ENCODE assay signal across 6 cellular contexts in genomic region chr1:28824061-28824460, GRCh38. TPM values are rescaled to one million over a fixed set of nuclear protein-coding genes. Genes with fewer than 3 reads are reported as not detected.
"Had no signal": no experiment of that assay in that cellular context is flagged by ENCODE, and none has a peak within 500 bp of the region (broad histone marks: within the 10 kb centered on the region; RNA-seq: fewer than 3 reads in every experiment).

No MANE protein-coding gene starts in this region.

RNA-seq across cellular contexts. Expression of gene OPRD1, which starts 12.1 kb away (rescaled TPM):
- total RNA-seq: foreskin keratinocyte, kidney, left ventricle myocardium superior, right lobe of liver, spleen, upper lobe of left lung had no signal
